Comparison of ENCODE assay signal across 8 cellular contexts in the genomic region with DNA sequence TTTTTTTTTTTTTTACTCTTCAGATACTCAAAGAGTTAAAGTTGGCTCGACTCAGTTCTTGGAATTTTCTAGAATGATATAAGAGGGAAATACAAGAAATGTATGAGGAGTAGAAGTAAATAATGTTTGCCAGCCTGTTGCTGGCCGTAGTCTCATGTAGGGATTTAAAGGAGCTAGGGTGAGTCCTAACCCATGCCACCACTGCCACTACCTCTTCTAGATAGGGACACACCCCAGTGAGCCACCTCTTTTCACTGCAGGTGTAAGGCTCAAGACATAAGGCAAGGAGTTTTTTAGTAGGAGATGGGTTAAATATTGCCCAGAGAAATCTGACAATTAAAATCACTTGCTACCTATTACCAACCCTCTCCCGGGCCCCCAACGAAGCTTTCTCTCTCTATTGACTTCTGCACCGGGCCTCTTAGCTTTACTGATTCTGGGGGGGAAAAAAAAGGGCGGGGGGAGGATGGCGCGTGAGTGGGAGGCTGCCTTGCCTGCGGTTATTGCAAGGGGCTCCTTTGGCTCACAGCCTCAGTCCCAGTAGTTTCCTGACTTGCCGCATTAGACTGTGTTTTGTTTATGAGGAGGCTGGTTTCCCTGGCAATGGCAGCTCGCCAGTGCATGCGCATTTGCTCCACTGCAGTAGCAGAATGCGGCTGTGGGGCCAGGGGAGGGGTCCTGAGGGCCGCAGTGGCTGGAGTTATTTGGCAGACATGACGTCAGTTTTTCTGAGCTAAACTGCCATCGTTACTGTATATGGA. TPM values are rescaled to one million over a fixed set of nuclear protein-coding genes. Genes with fewer than 3 reads are reported as not detected.
DNase-seq lines count a peak whose midpoint lies in the region; ATAC-seq and TF ChIP-seq lines count a peak whose summit lies in the region.

No MANE protein-coding gene starts in this region.

- H3K27me3 ChIP-seq in RWPE2 (ENCODE audit: insufficient read depth, poor library complexity, severe bottlenecking) (no peaks in the 10 kb centered on the region), lower lobe of right lung (ENCODE audit: low read depth) (no peaks in the 10 kb centered on the region), thyroid gland (no peaks in the 10 kb centered on the region)

- WGBS in thyroid gland, 2 donors: 4 to 8% methylated on average over 6 to 14 of the region's 16 CpGs

- no peaks in the 10 kb centered on the region for H3K9me3 ChIP-seq in RWPE2 (ENCODE audit: severe bottlenecking)
- no peaks in the 10 kb centered on the region for H3K9me3 ChIP-seq in lower lobe of right lung
- H3K9me3 ChIP-seq in thyroid gland: no peaks in the 10 kb centered on the region

- TF ChIP-seq POLR2A in thyroid gland (IDR thresholded peaks at IDR 0.05): no peak

- DNase-seq in activated T-cell treated with anti-CD3 and anti-CD28 coated beads for 1 hour (ENCODE audit: low read depth) (peak; percentile 2), activated T-cell treated with anti-CD3 and anti-CD28 coated beads for 4 hours (no peak), RWPE2 (ENCODE audit: low spot score) (no peak), choroid plexus epithelial cell (ENCODE audit: low read depth) (peak; percentile 42), lower lobe of right lung (peak; percentile 68), thyroid gland (peak; percentile 47 to 59), GM10248 (ENCODE audit: extremely low spot score) (no peak), mesenteric fat pad (ENCODE audit: low spot score) (no peak)

- ATAC-seq in RWPE2 (ENCODE audit: low read depth) (peak; percentile 36; the same call in 1 of the 3 replicates), lower lobe of right lung (peak; percentile 84 to 89)

- H3K4me1 ChIP-seq in RWPE2 (ENCODE audit: insufficient read depth, poor library complexity, severe bottlenecking) (no peaks in the 10 kb centered on the region), lower lobe of right lung (no peaks in the 10 kb centered on the region), thyroid gland (no peaks in the 10 kb centered on the region)

- H3K4me3 ChIP-seq in RWPE2 (ENCODE audit: severe bottlenecking) (no peak overlapping the region), choroid plexus epithelial cell (ENCODE audit: low read depth, low read length) (no peak overlapping the region), lower lobe of right lung (peak overlapping the region; percentile 31), thyroid gland (replicated peaks in 1 of 3) (peak overlapping the region in 1 of 3 donors; percentile 7)

- H3K36me3 ChIP-seq in RWPE2 (ENCODE audit: low read depth) (no peaks in the 10 kb centered on the region), lower lobe of right lung (no peaks in the 10 kb centered on the region), thyroid gland (no peaks in the 10 kb centered on the region)

- CTCF ChIA-PET in GM10248 (lab: Yijun Ruan, JAX): no interaction called here

- POLR2A ChIA-PET in GM10248 (lab: Yijun Ruan, JAX): no interaction called here

- H3K27ac ChIP-seq in RWPE2 (ENCODE audit: poor library complexity, severe bottlenecking) (no peak overlapping the region), lower lobe of right lung (no peak overlapping the region), thyroid gland (no peak overlapping the region)

- intact Hi-C loops in lower lobe of right lung (cut with DNase I) (no loop called here), thyroid gland (cut with DNase I) (no loop called here)

- TF ChIP-seq CTCF in RWPE2 (IDR thresholded peaks at IDR 0.05; ENCODE audit: poor library complexity, severe bottlenecking) (no peak), choroid plexus epithelial cell (conservative IDR thresholded peaks at IDR 0.05; ENCODE audit: low read depth, low read length) (no peak), lower lobe of right lung (IDR thresholded peaks at IDR 0.05) (no peak), thyroid gland (IDR thresholded peaks at IDR 0.05) (no peak), GM10248 (IDR thresholded peaks at IDR 0.05; ENCODE audit: control extremely low read depth, extremely low read depth, low read depth, missing control alignments) (no peak)

RNA-seq across cellular contexts. Expression of a gene that starts 3.0 kb away (rescaled TPM):
- total RNA-seq in lower lobe of right lung: 173 TPM
- total RNA-seq in thyroid gland: 10 to 100 TPM; 16.7 to 74.6 (median 32.6) TPM
- 3,113 TPM for total RNA-seq in mesenteric fat pad

Comparison
In these comparisons a context has a peak if more than half of its experiments do, and no peak if none do; other contexts are left out.
1. DNase-seq: peak in activated T-cell treated with anti-CD3 and anti-CD28 coated beads for 1 hour (single experiment), choroid plexus epithelial cell (single experiment), lower lobe of right lung (single experiment) and thyroid gland (2 of 2); none in activated T-cell treated with anti-CD3 and anti-CD28 coated beads for 4 hours (single experiment), RWPE2 (single experiment), GM10248 (single experiment) and mesenteric fat pad (single experiment).
2. RNA of a gene that starts 3.0 kb away (total RNA-seq): 3,113 TPM in mesenteric fat pad (single experiment); 173 TPM in lower lobe of right lung (single experiment) and 16.7 to 74.6 TPM in thyroid gland; every median in the first group is over 10 times any median in the second.